Comparison of ENCODE assay signal across 21 cellular contexts in the genomic region with DNA sequence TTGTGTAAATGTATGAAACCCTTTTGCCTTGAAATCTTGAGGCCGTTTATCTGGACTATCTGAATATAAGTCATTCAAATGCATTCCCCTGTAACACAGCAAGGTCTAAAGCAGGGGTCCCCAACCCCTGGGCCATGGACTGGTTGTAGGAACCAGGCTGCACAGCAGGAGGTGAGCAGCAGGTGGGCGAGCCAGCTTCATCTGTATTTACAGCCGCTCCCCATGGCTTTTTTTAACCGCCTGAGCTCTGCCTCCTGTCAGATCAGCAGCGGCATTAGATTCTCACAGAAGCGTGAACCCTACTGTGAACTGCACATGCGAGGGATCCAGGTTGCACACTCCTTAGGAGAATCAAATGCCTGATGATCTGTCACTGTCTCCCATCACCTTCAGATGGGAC. TPM values are rescaled to one million over a fixed set of nuclear protein-coding genes. Genes with fewer than 3 reads are reported as not detected.
DNase-seq lines count a peak whose midpoint lies in the region; ATAC-seq and TF ChIP-seq lines count a peak whose summit lies in the region.
"Had no signal": no experiment of that assay in that cellular context is flagged by ENCODE, and none has a peak within 500 bp of the region (broad histone marks: within the 10 kb centered on the region; RNA-seq: fewer than 3 reads in every experiment).

No MANE protein-coding gene starts in this region.

- no peak for ATAC-seq in WTC11
- ATAC-seq: CD8-positive, alpha-beta T cell had no signal

- no peak overlapping the region for H2AFZ ChIP-seq in neural progenitor cell (replicated peaks)

- TF ChIP-seq CTCF in WTC11 (IDR thresholded peaks at IDR 0.05), result no peak
- TF ChIP-seq CTCF in neural progenitor cell (IDR thresholded peaks at IDR 0.05), result no peak

- H3K4me3 Mint-ChIP-seq in WTC11, result no peak overlapping the region
- H3K4me3 Mint-ChIP-seq in neural progenitor cell, result no peak overlapping the region
- H3K4me3 Mint-ChIP-seq: B cell; CD8-positive, alpha-beta T cell had no signal

- H3F3A ChIP-seq in neural progenitor cell (ENCODE audit: low read depth), result no peaks in the 10 kb centered on the region

- H3K27me3 Mint-ChIP-seq in WTC11 (ENCODE audit: low read depth) (peaks cover 6% of the 10 kb centered on the region; the same call in 1 of the 2 replicates), neural progenitor cell (ENCODE audit: insufficient read depth, low read depth) (no peaks in the 10 kb centered on the region)
- H3K27me3 Mint-ChIP-seq: B cell had no signal

- H4K20me1 ChIP-seq in neural progenitor cell (ENCODE audit: low read depth), result no peaks in the 10 kb centered on the region
- H4K20me1 ChIP-seq: BLaER1 had no signal

- H3K27ac Mint-ChIP-seq in WTC11, result no peak overlapping the region
- no peak overlapping the region for H3K27ac Mint-ChIP-seq in neural progenitor cell
- H3K27ac Mint-ChIP-seq: B cell; CD4-positive, CD25-positive, alpha-beta regulatory T cell; CD8-positive, alpha-beta T cell had no signal

- H3K36me3 Mint-ChIP-seq in WTC11 (no peaks in the 10 kb centered on the region), neural progenitor cell (no peaks in the 10 kb centered on the region)
- H3K36me3 Mint-ChIP-seq: CD4-positive, CD25-positive, alpha-beta regulatory T cell had no signal

- no peak overlapping the region for H3K4me2 ChIP-seq in neural progenitor cell
- H3K4me2 ChIP-seq: BLaER1 had no signal

- no peak overlapping the region for H3K9ac ChIP-seq in neural progenitor cell
- H3K9ac ChIP-seq: BLaER1 had no signal

- no peaks in the 10 kb centered on the region for H3K9me3 ChIP-seq in neural progenitor cell (ENCODE audit: low read depth)
- H3K9me3 ChIP-seq: BLaER1, Caco-2 had no signal

- POLR2A ChIA-PET in WTC11 (lab: Charles Lee), result no interaction called here

- H3K9me3 Mint-ChIP-seq in WTC11, result no peaks in the 10 kb centered on the region
- no peaks in the 10 kb centered on the region for H3K9me3 Mint-ChIP-seq in neural progenitor cell
- H3K9me3 Mint-ChIP-seq: CD8-positive, alpha-beta T cell had no signal

- no peaks in the 10 kb centered on the region for H3K36me3 ChIP-seq in neural progenitor cell
- H3K36me3 ChIP-seq: BLaER1 had no signal

- CTCF ChIA-PET in WTC11 (lab: Charles Lee), result interaction anchor here (0.8 kb wide), 1 partner anchor 30 kb away, joined by 3 read pairs; no protein-coding TSS in a partner anchor

- H3K4me1 Mint-ChIP-seq in WTC11 (peaks cover 23% of the 10 kb centered on the region), neural progenitor cell (no peaks in the 10 kb centered on the region)
- H3K4me1 Mint-ChIP-seq: B cell; CD4-positive, CD25-positive, alpha-beta regulatory T cell had no signal

- no peak overlapping the region for H3K27ac ChIP-seq in neural progenitor cell
- H3K27ac ChIP-seq: 22Rv1, BLaER1, C4-2B had no signal

- no peaks in the 10 kb centered on the region for H3K79me2 ChIP-seq in neural progenitor cell (ENCODE audit: low read depth)

- peak; percentile 22 for DNase-seq in DMS 273 (lab: John Stamatoyannopoulos, UW; ENCODE audit: unreplicated experiment)
- DNase-seq in DMS 273 treated with DMSO at 0.1 percent for 48 hours (lab: John Stamatoyannopoulos, UW), result no peak
- peak; percentile 9 for DNase-seq in NCI-H82 (lab: John Stamatoyannopoulos, UW)
- no peak for DNase-seq in NCI-H82 treated with DMSO at 0.1 percent for 48 hours (lab: John Stamatoyannopoulos, UW; ENCODE audit: unreplicated experiment)
- DNase-seq in WTC11 (ENCODE audit: low spot score), result peak; percentile 31
- peak; percentile 25 for DNase-seq in neural progenitor cell (ENCODE audit: low spot score)
- DNase-seq in SKM-1 (lab: John Stamatoyannopoulos, UW; ENCODE audit: unreplicated experiment), result no peak
- DNase-seq in GM03348 (ENCODE audit: low spot score), result no peak
- DNase-seq: Caco-2; CD4-positive, CD25-positive, alpha-beta regulatory T cell; CD8-positive, alpha-beta T cell; DMS153; DND-41; GDM1; GOT3; H7; HCEC 1CT had no signal

- no peaks in the 10 kb centered on the region for H3K4me1 ChIP-seq in neural progenitor cell
- H3K4me1 ChIP-seq: BLaER1, Caco-2 had no signal

- H3K27me3 ChIP-seq in neural progenitor cell, result no peaks in the 10 kb centered on the region
- H3K27me3 ChIP-seq: BLaER1 had no signal

- H3K4me3 ChIP-seq in neural progenitor cell, result no peak overlapping the region
- H3K4me3 ChIP-seq: BLaER1 had no signal

TF ChIP-seq in WTC11, 78 proteins besides CTCF, POLR2A, EP300 and RAD21:
- no peak for TF ChIP-seq HMGA2 (CRISPR knock-in tag; IDR thresholded peaks at IDR 0.05)
- TF ChIP-seq NFYB (CRISPR knock-in tag; conservative IDR thresholded peaks at IDR 0.05; ENCODE audit: low read depth), result no peak
- no peak for TF ChIP-seq ZNF317 (CRISPR knock-in tag; IDR thresholded peaks at IDR 0.05; ENCODE audit: borderline replicate concordance, low read depth)
- TF ChIP-seq GTF2I (CRISPR knock-in tag; conservative IDR thresholded peaks at IDR 0.05), result no peak
- peak; percentile 69 for TF ChIP-seq ZNF423 (CRISPR knock-in tag; IDR thresholded peaks at IDR 0.05)
- no peak for TF ChIP-seq ZNF416 (CRISPR knock-in tag; IDR thresholded peaks at IDR 0.05)
- no peak for TF ChIP-seq CBFB (CRISPR knock-in tag; IDR thresholded peaks at IDR 0.05; ENCODE audit: low read depth)

RNA-seq across cellular contexts. Expression of gene DNAH3, which starts 24.1 kb away (rescaled TPM):
- total RNA-seq in WTC11 (2021) (0.57 to 1.2 TPM (median 1.1 TPM) in 3 replicates), neural progenitor cell (ENCODE audit: low replicate concordance) (0.92 and 1.1 TPM in 2 replicates)
- total RNA-seq: B cell; CD4-positive, CD25-positive, alpha-beta regulatory T cell; CD8-positive, alpha-beta T cell had no signal

RNA-seq across cellular contexts. Expression of gene LDAF1, which starts 32.0 kb away (rescaled TPM):
- total RNA-seq in WTC11 (2021) (34.6 to 42.8 TPM (median 36.4 TPM) in 3 replicates), neural progenitor cell (ENCODE audit: low replicate concordance) (28.9 and 34.8 TPM in 2 replicates)

Comparison
In these comparisons a context has a peak if more than half of its experiments do, and no peak if none do; other contexts are left out.
1. DNase-seq: peak in DMS 273 (single experiment), NCI-H82 (single experiment), WTC11 (single experiment) and neural progenitor cell (single experiment); none in DMS 273 treated with DMSO at 0.1 percent for 48 hours (single experiment), NCI-H82 treated with DMSO at 0.1 percent for 48 hours (single experiment), SKM-1 (single experiment) and GM03348 (single experiment).